8 cellular contexts compared by ENCODE assay signal in genomic region chr1:84573967-84574842, GRCh38.
A peak's percentile ranks its signal among the peaks of the same experiment; 100 is the strongest.
DNase-seq lines count a peak whose midpoint lies in the region; ATAC-seq lines count a peak whose summit lies in the region.

TSS of gene CTBS (minus strand) at chr1:84574440. CDS start at chr1:84574415, 25 bp downstream.

- no peaks in the 10 kb centered on the region for H3K9me3 Mint-ChIP-seq in central memory CD8-positive, alpha-beta T cell

- H3K4me3 Mint-ChIP-seq in central memory CD8-positive, alpha-beta T cell, result peak within 1 kb of the TSS; percentile 95

- no peaks in the 10 kb centered on the region for H3K27me3 Mint-ChIP-seq in central memory CD8-positive, alpha-beta T cell

- H3K36me3 Mint-ChIP-seq in central memory CD8-positive, alpha-beta T cell (ENCODE audit: insufficient read depth), result peaks cover 15% of the 10 kb centered on the region

- peak within 1 kb of the TSS; percentile 97 for H3K27ac Mint-ChIP-seq in central memory CD8-positive, alpha-beta T cell (ENCODE audit: low read depth)

- peaks cover 42% of the 10 kb centered on the region for H3K4me1 Mint-ChIP-seq in central memory CD8-positive, alpha-beta T cell

- peak; percentile 87 for ATAC-seq in GM18909 (IDR thresholded peaks at IDR 0.05; ENCODE audit: poor library complexity, unreplicated experiment)
- peak; percentile 83 for ATAC-seq in HG03159 (IDR thresholded peaks at IDR 0.05; ENCODE audit: unreplicated experiment)
- ATAC-seq in central memory CD8-positive, alpha-beta T cell (replicated peaks; ENCODE audit: extremely low read depth, poor library complexity, severe bottlenecking), result peak; percentile 90

- DNase-seq in AG08396 (ENCODE audit: low spot score) (peak; percentile 97), NCI-H226 (peak; percentile 72), iris pigment epithelial cell (ENCODE audit: low read depth) (peak; percentile 93)
- peak; percentile 67 for DNase-seq in activated CD4-positive, CD25-positive, alpha-beta regulatory T cell treated with anti-CD3 and anti-CD28 coated beads, Interleukin-2, amount 50 U/mL, for 16 hours (ENCODE audit: low read depth, low spot score)
- DNase-seq in central memory CD8-positive, alpha-beta T cell (ENCODE audit: low spot score in 2 of 2), result peak; percentile 58 to 72
- DNase-seq in stimulated activated CD4-positive, alpha-beta T cell treated with anti-CD3 and anti-CD28 coated beads, Interleukin-12 subunit alpha, Interleukin-12 subunit beta, amount 100 ng/mL, for 4 hours, result peak; percentile 86

Comparison
In these comparisons a context has a peak if more than half of its experiments do, and no peak if none do; other contexts are left out.
1. Peak in every context shown above with its lines: DNase-seq and ATAC-seq.